Comparison of ENCODE assay signal across 10 cellular contexts in the genomic region with DNA sequence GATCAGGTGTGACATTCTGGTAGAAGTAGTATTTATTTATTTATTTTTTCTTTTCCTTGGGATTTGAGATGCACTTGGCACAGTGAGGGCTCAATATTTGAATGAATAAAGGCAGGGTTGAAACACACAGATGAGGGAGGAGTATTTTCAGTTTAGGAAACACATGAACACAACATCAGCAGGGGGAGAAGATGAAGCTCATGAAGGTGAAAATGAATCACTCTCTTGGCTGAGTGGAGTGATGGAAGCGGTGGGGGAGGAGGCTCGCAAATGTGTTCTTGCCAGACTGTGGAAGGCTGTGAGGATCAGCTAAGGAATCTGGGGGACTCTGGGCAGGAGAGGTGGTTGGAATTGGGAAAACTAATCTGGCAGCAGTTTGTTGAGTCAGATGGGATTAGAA. TPM values are rescaled to one million over a fixed set of nuclear protein-coding genes. Genes with fewer than 3 reads are reported as not detected.
A peak's percentile ranks its signal among the peaks of the same experiment; 100 is the strongest.
DNase-seq lines count a peak whose midpoint lies in the region; TF ChIP-seq lines count a peak whose summit lies in the region.
"Had no signal": no experiment of that assay in that cellular context is flagged by ENCODE, and none has a peak within 500 bp of the region (broad histone marks: within the 10 kb centered on the region; RNA-seq: fewer than 3 reads in every experiment).

No MANE protein-coding gene starts in this region.

- no peaks in the 10 kb centered on the region for H3K36me3 ChIP-seq in endodermal cell (ENCODE audit: control insufficient read depth, insufficient read depth, low read length)
- H3K36me3 ChIP-seq: BE2C had no signal

- H3K4me3 ChIP-seq in endodermal cell (ENCODE audit: low read length), result no peak overlapping the region

- H3K27ac ChIP-seq in endodermal cell (ENCODE audit: low read depth, low read length), result no peak overlapping the region

- H3K27me3 Mint-ChIP-seq in endodermal cell (ENCODE audit: insufficient read depth), result no peaks in the 10 kb centered on the region

- WGBS in endodermal cell (ENCODE audit: insufficient coverage in 1 of 2, insufficient read length in 1 of 2), 2 experiments, result 89 to 100% methylated on average over 2 of the region's 2 CpGs

- no peak for TF ChIP-seq CTCF in endodermal cell (conservative IDR thresholded peaks at IDR 0.05)

- DNase-seq in A172 (ENCODE audit: low spot score) (peak; percentile 27), HS-5 (ENCODE audit: low read depth) (peak; percentile 50), endodermal cell (peak; percentile 55), myocyte (ENCODE audit: low read depth) (peak; percentile 50), C1 segment of cervical spinal cord (lab: John Stamatoyannopoulos, UW) (no peak)
- no peak for DNase-seq in activated CD4-positive, CD25-positive, alpha-beta regulatory T cell treated with anti-CD3 and anti-CD28 coated beads, Interleukin-2, amount 50 U/mL, for 72 hours
- DNase-seq in NK-92 treated with Interleukin-12 subunit alpha and Interleukin-12 subunit beta, amount 100 ng/mL, for 24 hours (lab: John Stamatoyannopoulos, UW), result no peak
- no peak for DNase-seq in activated naive CD4-positive, alpha-beta T cell treated with Interleukin-2 at 50 U/mL for 16 hours
- DNase-seq: BE2C, NCI-H526 treated with DMSO at 0.1 percent for 48 hours had no signal

- H3K4me3 Mint-ChIP-seq in endodermal cell, result no peak overlapping the region

- no peak overlapping the region for H3K9ac ChIP-seq in endodermal cell (ENCODE audit: extremely low read depth, low read length, poor library complexity, severe bottlenecking)

- H3K27me3 ChIP-seq in endodermal cell (ENCODE audit: control insufficient read depth, insufficient read depth, low read length, poor library complexity, severe bottlenecking), result no peaks in the 10 kb centered on the region
- H3K27me3 ChIP-seq: BE2C had no signal

- H3K9me3 Mint-ChIP-seq in endodermal cell, result no peaks in the 10 kb centered on the region

- no peaks in the 10 kb centered on the region for H3K36me3 Mint-ChIP-seq in endodermal cell (ENCODE audit: low read depth)

- no peaks in the 10 kb centered on the region for H3K9me3 ChIP-seq in endodermal cell (ENCODE audit: control insufficient read depth, low read length)
- H3K9me3 ChIP-seq: BE2C had no signal

- no peak overlapping the region for H3K27ac Mint-ChIP-seq in endodermal cell

- H3K4me1 ChIP-seq in endodermal cell (ENCODE audit: control insufficient read depth, insufficient read depth, low read length), result peaks cover 7% of the 10 kb centered on the region

- peaks cover 30% of the 10 kb centered on the region for H3K4me1 Mint-ChIP-seq in endodermal cell

RNA-seq across cellular contexts. Expression of a gene that starts 55.3 kb away (rescaled TPM):
- total RNA-seq in A172 (2014; rRNA removed; shearing (Covaris generic)), result 9.1 and 10.3 TPM in 2 replicates
- total RNA-seq in endodermal cell (10 to 100 TPM in 1 of 2 donors, 1 to 10 TPM in 1; 9.1 to 11.8 TPM), myocyte (27.0 and 37.0 TPM in 2 replicates)
- polyA plus RNA-seq in endodermal cell (2013, experiment 1 of 2), result 3.4 TPM
- 3.6 TPM for polyA plus RNA-seq in endodermal cell (2013, experiment 2 of 2)
- polyA plus RNA-seq in myocyte (2012), result 15.8 TPM

Comparison
In these comparisons a context has a peak if more than half of its experiments do, and no peak if none do; other contexts are left out.
1. DNase-seq: peak in A172 (single experiment), HS-5 (single experiment), endodermal cell (single experiment) and myocyte (single experiment); none in activated CD4-positive, CD25-positive, alpha-beta regulatory T cell treated with anti-CD3 and anti-CD28 coated beads, Interleukin-2, amount 50 U/mL, for 72 hours (single experiment), NK-92 treated with Interleukin-12 subunit alpha and Interleukin-12 subunit beta, amount 100 ng/mL, for 24 hours (single experiment), C1 segment of cervical spinal cord (0 of 14) and activated naive CD4-positive, alpha-beta T cell treated with Interleukin-2 at 50 U/mL for 16 hours (single experiment).